Comparison of ENCODE assay signal across 11 cellular contexts in genomic region chr1:234271243-234271606, GRCh38.
A peak's percentile ranks its signal among the peaks of the same experiment; 100 is the strongest.
DNase-seq lines count a peak whose midpoint lies in the region; ATAC-seq, FAIRE-seq and TF ChIP-seq lines count a peak whose summit lies in the region.
"Had no signal": no experiment of that assay in that cellular context is flagged by ENCODE, and none has a peak within 500 bp of the region (broad histone marks: within the 10 kb centered on the region; RNA-seq: fewer than 3 reads in every experiment).

No MANE protein-coding gene starts in this region.

- H3K4me3 ChIP-seq in small intestine (ENCODE audit: low read depth in 1 of 2, low read length in 2 of 2) (no peak overlapping the region), gastroesophageal sphincter (no peak overlapping the region)
- H3K4me3 ChIP-seq: mucosa of descending colon had no signal

- DNase-seq in superior temporal gyrus (ENCODE audit: extremely low spot score) (no peak), small intestine (no peak), left ventricle myocardium superior (no peak)
- DNase-seq: DMS79 treated with DMSO at 0.1 percent for 48 hours, mucosa of descending colon, NCI-H187 treated with DMSO at 0.1 percent for 48 hours had no signal

- ATAC-seq in GM18520 (IDR thresholded peaks at IDR 0.05; ENCODE audit: unreplicated experiment) (peak; percentile 97), GM19463 (IDR thresholded peaks at IDR 0.05; ENCODE audit: unreplicated experiment) (peak; percentile 92), HG02973 (IDR thresholded peaks at IDR 0.05; ENCODE audit: unreplicated experiment) (peak; percentile 96), gastroesophageal sphincter (no peak), left ventricle myocardium superior (no peak)
- ATAC-seq: mucosa of descending colon had no signal

- TF ChIP-seq POLR2A in gastroesophageal sphincter (IDR thresholded peaks at IDR 0.05) = no peak

- intact Hi-C loops in left ventricle myocardium superior (cut with micrococcal nuclease) = no loop called here

- H3K27ac ChIP-seq in small intestine (ENCODE audit: low read depth in 1 of 2, low read length in 1 of 2) (no peak overlapping the region), gastroesophageal sphincter (no peak overlapping the region)

- no peak for TF ChIP-seq EP300 in gastroesophageal sphincter (IDR thresholded peaks at IDR 0.05)

- H3K27me3 ChIP-seq in small intestine (ENCODE audit: control insufficient read depth in 2 of 2, insufficient read depth in 2 of 2, low read length in 2 of 2) (peaks cover 0 to 3% of the 10 kb centered on the region in 2 donors), gastroesophageal sphincter (peaks cover 11% of the 10 kb centered on the region)

- H3K4me1 ChIP-seq in small intestine (ENCODE audit: control insufficient read depth in 2 of 2, insufficient read depth in 1 of 2, low read depth in 1 of 2, low read length in 1 of 2) (no peaks in the 10 kb centered on the region), gastroesophageal sphincter (no peaks in the 10 kb centered on the region)

- no peak for TF ChIP-seq CTCF in gastroesophageal sphincter (IDR thresholded peaks at IDR 0.05)

- FAIRE-seq in TTC549 (lab: Jason Lieb, UNC) = peak; percentile 25
- FAIRE-seq in small intestine (lab: Jason Lieb, UNC) = no peak

- 35 to 52% (median 39%) methylated on average over 4 of the region's 4 CpGs for WGBS in small intestine, 3 donors
- WGBS in gastroesophageal sphincter (ENCODE audit: low coverage in 1 of 2), 2 donors = 64 to 76% methylated on average over 4 of the region's 4 CpGs

- H3K9me3 ChIP-seq in small intestine (ENCODE audit: control insufficient read depth, low read depth) = no peaks in the 10 kb centered on the region
- no peaks in the 10 kb centered on the region for H3K9me3 ChIP-seq in gastroesophageal sphincter
- H3K9me3 ChIP-seq: mucosa of descending colon had no signal

- no peaks in the 10 kb centered on the region for H3K36me3 ChIP-seq in small intestine (ENCODE audit: control insufficient read depth in 2 of 2, insufficient read depth in 2 of 2, low read length in 2 of 2)
- H3K36me3 ChIP-seq in gastroesophageal sphincter = no peaks in the 10 kb centered on the region

Comparison
In these comparisons a context has a peak if more than half of its experiments do, and no peak if none do; other contexts are left out.
1. ATAC-seq: peak in GM18520 (single experiment), GM19463 (single experiment) and HG02973 (single experiment); none in gastroesophageal sphincter (single experiment) and left ventricle myocardium superior (single experiment).